Comparison of ENCODE assay signal across 19 cellular contexts in genomic region chr6:74451953-74452352, GRCh38.
DNase-seq lines count a peak whose midpoint lies in the region; ATAC-seq, FAIRE-seq and TF ChIP-seq lines count a peak whose summit lies in the region.
"Had no signal": no experiment of that assay in that cellular context is flagged by ENCODE, and none has a peak within 500 bp of the region (broad histone marks: within the 10 kb centered on the region; RNA-seq: fewer than 3 reads in every experiment).

No MANE protein-coding gene starts in this region.

- in situ Hi-C loops in SK-MEL-5 (cut with HindIII; ENCODE audit: low pct_unique_long_range_greater_than_20kb, low sequenced_read_pairs) = no loop called here
- in situ Hi-C loops in HepG2 (cut with HindIII; ENCODE audit: extremely low pct_ligation_motif_present, low pct_unique_long_range_greater_than_20kb) = no loop called here

- H3K27ac ChIP-seq in GM23338 (ENCODE audit: low read depth) (no peak overlapping the region), fibroblast of lung (ENCODE audit: insufficient read depth, low read length) (no peak overlapping the region), HepG2 (ENCODE audit: extremely low read length, insufficient read depth, low read length) (no peak overlapping the region)
- H3K27ac ChIP-seq: BLaER1, GM23248 had no signal

- intact Hi-C loops in HepG2 (cut with micrococcal nuclease; ENCODE audit: unreplicated experiment) = no loop called here

- ATAC-seq in GM23338 (peak; percentile 31; the same call in 2 of the 3 replicates), HepG2 (no peak)
- ATAC-seq: K562 had no signal

- H3K4me1 ChIP-seq in GM23338 (ENCODE audit: insufficient read depth) (no peaks in the 10 kb centered on the region), fibroblast of lung (ENCODE audit: control insufficient read depth, extremely low read depth, insufficient read depth, low read length) (no peaks in the 10 kb centered on the region), HepG2 (ENCODE audit: insufficient read depth, low read length) (no peaks in the 10 kb centered on the region)
- H3K4me1 ChIP-seq: BLaER1 had no signal

- H3K4me3 ChIP-seq in GM23338 (no peak overlapping the region), fibroblast of lung (replicated peaks in 1 of 4; ENCODE audit: control extremely low read depth in 1 of 4, insufficient read depth in 1 of 4, low read depth in 3 of 4, low read length in 4 of 4) (no peak overlapping the region), HepG2 (replicated peaks in 1 of 3; ENCODE audit: insufficient read depth in 1 of 3, low read depth in 2 of 3, low read length in 3 of 3) (no peak overlapping the region)
- H3K4me3 ChIP-seq: BLaER1, GM23248, K562 had no signal

- H3K79me2 ChIP-seq in GM23338 (replicated peaks; ENCODE audit: insufficient read depth) (no peaks in the 10 kb centered on the region), fibroblast of lung (ENCODE audit: control insufficient read depth, insufficient read depth, low read length) (no peaks in the 10 kb centered on the region), HepG2 (ENCODE audit: insufficient read depth, low read length) (no peaks in the 10 kb centered on the region)

- no peaks in the 10 kb centered on the region for H3F3A ChIP-seq in GM23338 (replicated peaks; ENCODE audit: low read depth)

- H3K4me3 Mint-ChIP-seq in GM23338 = no peak overlapping the region
- H3K4me3 Mint-ChIP-seq: H9 had no signal

- no peaks in the 10 kb centered on the region for H3K9me3 Mint-ChIP-seq in GM23338
- H3K9me3 Mint-ChIP-seq: H9 had no signal

- H3K27me3 ChIP-seq in GM23338 (ENCODE audit: insufficient read depth) = no peaks in the 10 kb centered on the region
- H3K27me3 ChIP-seq in fibroblast of lung (ENCODE audit: control insufficient read depth, insufficient read depth, low read length) = no peaks in the 10 kb centered on the region
- no peaks in the 10 kb centered on the region for H3K27me3 ChIP-seq in HepG2 (ENCODE audit: control insufficient read depth in 1 of 2, insufficient read depth in 2 of 2, low read length in 2 of 2)
- H3K27me3 ChIP-seq: BLaER1 had no signal

- TF ChIP-seq CTCF in GM23338 (conservative IDR thresholded peaks at IDR 0.05; ENCODE audit: low read depth in 2 of 2) = no peak
- TF ChIP-seq CTCF in fibroblast of lung (conservative IDR thresholded peaks at IDR 0.05 in 1 of 2, IDR thresholded peaks at IDR 0.05 in 1 of 2; ENCODE audit: low read depth in 1 of 2, low read length in 2 of 2) = no peak
- TF ChIP-seq CTCF in HepG2 (CRISPR knock-in tag; IDR thresholded peaks at IDR 0.05) = no peak

- H3K9me2 ChIP-seq in GM23338 (ENCODE audit: insufficient read depth) = no peaks in the 10 kb centered on the region

- H2AFZ ChIP-seq in GM23338 (peak overlapping the region; percentile 83), fibroblast of lung (ENCODE audit: low read length) (peak overlapping the region; percentile 7), HepG2 (ENCODE audit: low read length) (no peak overlapping the region)
- H2AFZ ChIP-seq: GM23248 had no signal

- H3K9me3 ChIP-seq in fibroblast of lung (ENCODE audit: control insufficient read depth, insufficient read depth, low read depth, low read length) = no peaks in the 10 kb centered on the region
- H3K9me3 ChIP-seq in HepG2 (ENCODE audit: low read length) = no peaks in the 10 kb centered on the region
- H3K9me3 ChIP-seq: BLaER1 had no signal

- no peaks in the 10 kb centered on the region for H3K27me3 Mint-ChIP-seq in GM23338 (ENCODE audit: insufficient read depth, low read depth, poor library complexity)

- TF ChIP-seq RAD21 in HepG2 (CRISPR knock-in tag; IDR thresholded peaks at IDR 0.05) = no peak

- DNase-seq in COLO829 (ENCODE audit: low spot score) (peak; percentile 9), GM23338 (ENCODE audit: low spot score) (no peak), SK-MEL-5 (ENCODE audit: low read depth, low spot score) (peak; percentile 49), fibroblast of lung (ENCODE audit: low read depth in 2 of 2) (no peak), HepG2 (ENCODE audit: low spot score) (no peak), pons (ENCODE audit: low spot score) (no peak), SK-N-DZ (ENCODE audit: low spot score) (no peak), NCI-H345 (lab: John Stamatoyannopoulos, UW) (no peak)
- DNase-seq: 8988T, AML-193, DMS79 treated with DMSO at 0.1 percent for 48 hours, EL, GM23248, H9 had no signal

- no TSS peak for BruUV-seq in HepG2 (replicated peaks; lab: Mats Ljungman, UMichigan)

- H3K27ac Mint-ChIP-seq in GM23338 = no peak overlapping the region
- H3K27ac Mint-ChIP-seq: H9 had no signal

- H4K20me1 ChIP-seq in GM23338 (replicated peaks; ENCODE audit: insufficient read depth) (no peaks in the 10 kb centered on the region), fibroblast of lung (ENCODE audit: control insufficient read depth, extremely low read depth, insufficient read depth, low read length) (no peaks in the 10 kb centered on the region), HepG2 (ENCODE audit: insufficient read depth, low read length) (no peaks in the 10 kb centered on the region)
- H4K20me1 ChIP-seq: BLaER1 had no signal

- 0 out of 3 replicates have a peak, but pooled peaks cover 2% of the 10 kb centered on the region for H3K4me1 Mint-ChIP-seq in GM23338

- H3K4me2 ChIP-seq in GM23338 (no peak overlapping the region), fibroblast of lung (ENCODE audit: extremely low read depth, insufficient read depth, low read length) (no peak overlapping the region), HepG2 (ENCODE audit: low read depth, low read length) (no peak overlapping the region)
- H3K4me2 ChIP-seq: BLaER1 had no signal

- H3K36me3 Mint-ChIP-seq in GM23338 (ENCODE audit: low read depth) = no peaks in the 10 kb centered on the region

- WGBS in HepG2 (ENCODE audit: low lambda C conversion rate) = 28% methylated on average over 4 of the region's 5 CpGs

- no peaks in the 10 kb centered on the region for H3K36me3 ChIP-seq in GM23338 (ENCODE audit: insufficient read depth)
- H3K36me3 ChIP-seq in fibroblast of lung (ENCODE audit: control insufficient read depth, insufficient read depth, low read length) = no peaks in the 10 kb centered on the region
- H3K36me3 ChIP-seq in HepG2 (replicated peaks in 1 of 2; ENCODE audit: control insufficient read depth in 1 of 2, insufficient read depth in 2 of 2, low read length in 2 of 2) = no peaks in the 10 kb centered on the region
- H3K36me3 ChIP-seq: BLaER1 had no signal

- TF ChIP-seq EP300 in HepG2 (IDR thresholded peaks at IDR 0.05; ENCODE audit: low read depth in 2 of 2, low read length in 2 of 2) (no peak), HepG2 (CRISPR knock-in tag; IDR thresholded peaks at IDR 0.05; ENCODE audit: borderline replicate concordance) (no peak)

- no peak for FAIRE-seq in HepG2 (lab: Jason Lieb, UNC)
- FAIRE-seq: G401.6, GM12892, HTR-8/SVneo, K562 had no signal

- CTCF ChIA-PET in HepG2 (lab: Yijun Ruan, JAX; ENCODE audit: low intra/inter-chr PET ratio, low total read pairs) = no interaction called here

- no peak for TF ChIP-seq POLR2A in HepG2 (IDR thresholded peaks at IDR 0.05; ENCODE audit: insufficient read depth in 1 of 2, low read depth in 2 of 2, low read length in 2 of 2)

- POLR2A ChIA-PET in HepG2 (lab: Yijun Ruan, JAX) = no interaction called here

- no peak overlapping the region for H3K9ac ChIP-seq in fibroblast of lung (ENCODE audit: insufficient read depth, low read length)
- H3K9ac ChIP-seq in HepG2 (ENCODE audit: insufficient read depth, low read depth, low read length) = no peak overlapping the region
- H3K9ac ChIP-seq: BLaER1, GM23248 had no signal

TF ChIP-seq in GM23338, 12 proteins besides CTCF, POLR2A, EP300 and RAD21 (continues in another document):
- TF ChIP-seq POLR2AphosphoS5 (IDR thresholded peaks at IDR 0.05; ENCODE audit: low read depth) = no peak

TF ChIP-seq in HepG2, 621 proteins besides CTCF, POLR2A, EP300 and RAD21:
- TF ChIP-seq TBP (CRISPR knock-in tag; IDR thresholded peaks at IDR 0.05) (no peak), ZNF737 (CRISPR knock-in tag; IDR thresholded peaks at IDR 0.05; ENCODE audit: borderline replicate concordance) (no peak), HOXA5 (CRISPR knock-in tag; IDR thresholded peaks at IDR 0.05) (no peak), NR2F2 (IDR thresholded peaks at IDR 0.05; ENCODE audit: borderline replicate concordance, low read depth) (no peak), ZNF740 (CRISPR knock-in tag; IDR thresholded peaks at IDR 0.05) (no peak), ISL2 (CRISPR knock-in tag; IDR thresholded peaks at IDR 0.05) (no peak), MAFG (CRISPR knock-in tag; IDR thresholded peaks at IDR 0.05) (no peak), MATR3 (CRISPR knock-in tag; IDR thresholded peaks at IDR 0.05) (no peak), MXI1 (IDR thresholded peaks at IDR 0.05; ENCODE audit: borderline replicate concordance, low read depth, low read length) (no peak), ZNF329 (CRISPR knock-in tag; IDR thresholded peaks at IDR 0.05; ENCODE audit: low read depth) (no peak), FUBP1 (CRISPR knock-in tag; IDR thresholded peaks at IDR 0.05; ENCODE audit: borderline replicate concordance) (no peak)

Comparison
In these comparisons a context has a peak if more than half of its experiments do, and no peak if none do; other contexts are left out.
1. DNase-seq: peak in COLO829 (single experiment) and SK-MEL-5 (single experiment); none in GM23338 (single experiment), fibroblast of lung (0 of 2), HepG2 (single experiment), pons (single experiment), SK-N-DZ (single experiment) and NCI-H345 (single experiment).